Comparison of ENCODE assay signal across 1 cellular context in genomic region chr18:812123-812672, GRCh38.
TF ChIP-seq lines count a peak whose summit lies in the region.

TSS of gene YES1 (minus strand) at chr18:812242. CDS start at chr18:756827, 55,415 bp downstream.

TF ChIP-seq in HepG2, 621 proteins besides CTCF, POLR2A, EP300 and RAD21 (continued from another document and continues in another):
- TF ChIP-seq NFE2L1 (CRISPR knock-in tag; IDR thresholded peaks at IDR 0.05; ENCODE audit: borderline replicate concordance) (no peak), ARID2 (CRISPR knock-in tag; IDR thresholded peaks at IDR 0.05; ENCODE audit: borderline replicate concordance) (no peak), ZNF20 (CRISPR knock-in tag; IDR thresholded peaks at IDR 0.05) (no peak), ZNF564 (CRISPR knock-in tag; IDR thresholded peaks at IDR 0.05) (0 out of 2 replicates have a peak, but pooled peaks have one; percentile 50), ARNT2 (CRISPR knock-in tag; IDR thresholded peaks at IDR 0.05; ENCODE audit: low read depth) (no peak), TIGD3 (CRISPR knock-in tag; IDR thresholded peaks at IDR 0.05; ENCODE audit: borderline replicate concordance) (peak; percentile 26; the same call in 1 of the 2 replicates), HNRNPK (IDR thresholded peaks at IDR 0.05; ENCODE audit: low read depth, low read length, poor library complexity, severe bottlenecking) (peak; percentile 72), KLF12 (CRISPR knock-in tag; IDR thresholded peaks at IDR 0.05; ENCODE audit: borderline replicate concordance) (peak; percentile 30; the same call in 1 of the 2 replicates), ZNF101 (CRISPR knock-in tag; IDR thresholded peaks at IDR 0.05; ENCODE audit: borderline replicate concordance, low read depth) (no peak; the same call in 1 of the 2 replicates), FOXK2 (IDR thresholded peaks at IDR 0.05) (no peak), HOXA5 (CRISPR knock-in tag; IDR thresholded peaks at IDR 0.05) (peak; percentile 72), ZNF891 (CRISPR knock-in tag; IDR thresholded peaks at IDR 0.05) (no peak), ZNF253 (CRISPR knock-in tag; IDR thresholded peaks at IDR 0.05; ENCODE audit: borderline replicate concordance) (no peak), HNF4G (IDR thresholded peaks at IDR 0.05; ENCODE audit: borderline replicate concordance, low read depth, low read length) (peak; percentile 2; the same call in 1 of the 2 replicates), HNF4G (CRISPR knock-in tag; IDR thresholded peaks at IDR 0.05; ENCODE audit: borderline replicate concordance, low read depth) (no peak), ZMAT3 (CRISPR knock-in tag; conservative IDR thresholded peaks at IDR 0.05) (peak; percentile 64; the same call in 1 of the 2 replicates), ZFP62 (CRISPR knock-in tag; IDR thresholded peaks at IDR 0.05) (no peak), ZNF224 (CRISPR knock-in tag; IDR thresholded peaks at IDR 0.05) (no peak), THAP9 (CRISPR knock-in tag; IDR thresholded peaks at IDR 0.05; ENCODE audit: borderline replicate concordance) (peak; percentile 89), BCL3 (CRISPR knock-in tag; IDR thresholded peaks at IDR 0.05) (0 out of 2 replicates have a peak, but pooled peaks have one; percentile 61), ZSCAN29 (CRISPR knock-in tag; conservative IDR thresholded peaks at IDR 0.05) (no peak), TARDBP (CRISPR knock-in tag; IDR thresholded peaks at IDR 0.05) (no peak), REL (CRISPR knock-in tag; conservative IDR thresholded peaks at IDR 0.05) (0 out of 2 replicates have a peak, but pooled peaks have one; percentile 0), ZBED4 (CRISPR knock-in tag; IDR thresholded peaks at IDR 0.05; ENCODE audit: borderline replicate concordance) (peak; percentile 63; the same call in 1 of the 2 replicates), MXD1 (CRISPR knock-in tag; IDR thresholded peaks at IDR 0.05) (0 out of 2 replicates have a peak, but pooled peaks have one; percentile 27), KAT7 (CRISPR knock-in tag; IDR thresholded peaks at IDR 0.05; ENCODE audit: borderline replicate concordance) (peak; percentile 22; the same call in 1 of the 2 replicates), NFKB2 (CRISPR knock-in tag; IDR thresholded peaks at IDR 0.05; ENCODE audit: borderline replicate concordance) (0 out of 2 replicates have a peak, but pooled peaks have one; percentile 67)
- TF ChIP-seq, protein P1, sequence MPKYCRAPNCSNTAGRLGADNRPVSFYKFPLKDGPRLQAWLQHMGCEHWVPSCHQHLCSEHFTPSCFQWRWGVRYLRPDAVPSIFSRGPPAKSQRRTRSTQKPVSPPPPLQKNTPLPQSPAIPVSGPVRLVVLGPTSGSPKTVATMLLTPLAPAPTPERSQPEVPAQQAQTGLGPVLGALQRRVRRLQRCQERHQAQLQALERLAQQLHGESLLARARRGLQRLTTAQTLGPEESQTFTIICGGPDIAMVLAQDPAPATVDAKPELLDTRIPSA (CRISPR knock-in tag; IDR thresholded peaks at IDR 0.05; ENCODE audit: borderline replicate concordance): 0 out of 2 replicates have a peak, but pooled peaks have one; percentile 21
- TF ChIP-seq, protein P2, sequence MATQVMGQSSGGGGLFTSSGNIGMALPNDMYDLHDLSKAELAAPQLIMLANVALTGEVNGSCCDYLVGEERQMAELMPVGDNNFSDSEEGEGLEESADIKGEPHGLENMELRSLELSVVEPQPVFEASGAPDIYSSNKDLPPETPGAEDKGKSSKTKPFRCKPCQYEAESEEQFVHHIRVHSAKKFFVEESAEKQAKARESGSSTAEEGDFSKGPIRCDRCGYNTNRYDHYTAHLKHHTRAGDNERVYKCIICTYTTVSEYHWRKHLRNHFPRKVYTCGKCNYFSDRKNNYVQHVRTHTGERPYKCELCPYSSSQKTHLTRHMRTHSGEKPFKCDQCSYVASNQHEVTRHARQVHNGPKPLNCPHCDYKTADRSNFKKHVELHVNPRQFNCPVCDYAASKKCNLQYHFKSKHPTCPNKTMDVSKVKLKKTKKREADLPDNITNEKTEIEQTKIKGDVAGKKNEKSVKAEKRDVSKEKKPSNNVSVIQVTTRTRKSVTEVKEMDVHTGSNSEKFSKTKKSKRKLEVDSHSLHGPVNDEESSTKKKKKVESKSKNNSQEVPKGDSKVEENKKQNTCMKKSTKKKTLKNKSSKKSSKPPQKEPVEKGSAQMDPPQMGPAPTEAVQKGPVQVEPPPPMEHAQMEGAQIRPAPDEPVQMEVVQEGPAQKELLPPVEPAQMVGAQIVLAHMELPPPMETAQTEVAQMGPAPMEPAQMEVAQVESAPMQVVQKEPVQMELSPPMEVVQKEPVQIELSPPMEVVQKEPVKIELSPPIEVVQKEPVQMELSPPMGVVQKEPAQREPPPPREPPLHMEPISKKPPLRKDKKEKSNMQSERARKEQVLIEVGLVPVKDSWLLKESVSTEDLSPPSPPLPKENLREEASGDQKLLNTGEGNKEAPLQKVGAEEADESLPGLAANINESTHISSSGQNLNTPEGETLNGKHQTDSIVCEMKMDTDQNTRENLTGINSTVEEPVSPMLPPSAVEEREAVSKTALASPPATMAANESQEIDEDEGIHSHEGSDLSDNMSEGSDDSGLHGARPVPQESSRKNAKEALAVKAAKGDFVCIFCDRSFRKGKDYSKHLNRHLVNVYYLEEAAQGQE (IDR thresholded peaks at IDR 0.05; ENCODE audit: borderline replicate concordance in 1 of 2, low read depth in 1 of 2, low read length in 2 of 2): 0 out of 4 replicates have a peak, but pooled peaks of 1 of the 2 experiments have one; percentile 25
- TF ChIP-seq, protein P3, sequence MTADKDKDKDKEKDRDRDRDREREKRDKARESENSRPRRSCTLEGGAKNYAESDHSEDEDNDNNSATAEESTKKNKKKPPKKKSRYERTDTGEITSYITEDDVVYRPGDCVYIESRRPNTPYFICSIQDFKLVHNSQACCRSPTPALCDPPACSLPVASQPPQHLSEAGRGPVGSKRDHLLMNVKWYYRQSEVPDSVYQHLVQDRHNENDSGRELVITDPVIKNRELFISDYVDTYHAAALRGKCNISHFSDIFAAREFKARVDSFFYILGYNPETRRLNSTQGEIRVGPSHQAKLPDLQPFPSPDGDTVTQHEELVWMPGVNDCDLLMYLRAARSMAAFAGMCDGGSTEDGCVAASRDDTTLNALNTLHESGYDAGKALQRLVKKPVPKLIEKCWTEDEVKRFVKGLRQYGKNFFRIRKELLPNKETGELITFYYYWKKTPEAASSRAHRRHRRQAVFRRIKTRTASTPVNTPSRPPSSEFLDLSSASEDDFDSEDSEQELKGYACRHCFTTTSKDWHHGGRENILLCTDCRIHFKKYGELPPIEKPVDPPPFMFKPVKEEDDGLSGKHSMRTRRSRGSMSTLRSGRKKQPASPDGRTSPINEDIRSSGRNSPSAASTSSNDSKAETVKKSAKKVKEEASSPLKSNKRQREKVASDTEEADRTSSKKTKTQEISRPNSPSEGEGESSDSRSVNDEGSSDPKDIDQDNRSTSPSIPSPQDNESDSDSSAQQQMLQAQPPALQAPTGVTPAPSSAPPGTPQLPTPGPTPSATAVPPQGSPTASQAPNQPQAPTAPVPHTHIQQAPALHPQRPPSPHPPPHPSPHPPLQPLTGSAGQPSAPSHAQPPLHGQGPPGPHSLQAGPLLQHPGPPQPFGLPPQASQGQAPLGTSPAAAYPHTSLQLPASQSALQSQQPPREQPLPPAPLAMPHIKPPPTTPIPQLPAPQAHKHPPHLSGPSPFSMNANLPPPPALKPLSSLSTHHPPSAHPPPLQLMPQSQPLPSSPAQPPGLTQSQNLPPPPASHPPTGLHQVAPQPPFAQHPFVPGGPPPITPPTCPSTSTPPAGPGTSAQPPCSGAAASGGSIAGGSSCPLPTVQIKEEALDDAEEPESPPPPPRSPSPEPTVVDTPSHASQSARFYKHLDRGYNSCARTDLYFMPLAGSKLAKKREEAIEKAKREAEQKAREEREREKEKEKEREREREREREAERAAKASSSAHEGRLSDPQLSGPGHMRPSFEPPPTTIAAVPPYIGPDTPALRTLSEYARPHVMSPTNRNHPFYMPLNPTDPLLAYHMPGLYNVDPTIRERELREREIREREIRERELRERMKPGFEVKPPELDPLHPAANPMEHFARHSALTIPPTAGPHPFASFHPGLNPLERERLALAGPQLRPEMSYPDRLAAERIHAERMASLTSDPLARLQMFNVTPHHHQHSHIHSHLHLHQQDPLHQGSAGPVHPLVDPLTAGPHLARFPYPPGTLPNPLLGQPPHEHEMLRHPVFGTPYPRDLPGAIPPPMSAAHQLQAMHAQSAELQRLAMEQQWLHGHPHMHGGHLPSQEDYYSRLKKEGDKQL (CRISPR knock-in tag; IDR thresholded peaks at IDR 0.05; ENCODE audit: low read depth): no peak
- TF ChIP-seq, protein P4, sequence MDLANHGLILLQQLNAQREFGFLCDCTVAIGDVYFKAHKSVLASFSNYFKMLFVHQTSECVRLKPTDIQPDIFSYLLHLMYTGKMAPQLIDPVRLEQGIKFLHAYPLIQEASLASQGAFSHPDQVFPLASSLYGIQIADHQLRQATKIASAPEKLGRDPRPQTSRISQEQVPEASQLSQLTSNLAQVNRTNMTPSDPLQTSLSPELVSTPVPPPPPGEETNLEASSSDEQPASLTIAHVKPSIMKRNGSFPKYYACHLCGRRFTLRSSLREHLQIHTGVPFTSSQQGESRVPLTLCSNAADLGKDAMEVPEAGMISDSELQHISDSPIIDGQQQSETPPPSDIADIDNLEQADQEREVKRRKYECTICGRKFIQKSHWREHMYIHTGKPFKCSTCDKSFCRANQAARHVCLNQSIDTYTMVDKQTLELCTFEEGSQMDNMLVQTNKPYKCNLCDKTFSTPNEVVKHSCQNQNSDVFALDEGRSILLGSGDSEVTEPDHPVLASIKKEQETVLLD (CRISPR knock-in tag; IDR thresholded peaks at IDR 0.05; ENCODE audit: low read depth): peak; percentile 97
- TF ChIP-seq, protein P5, sequence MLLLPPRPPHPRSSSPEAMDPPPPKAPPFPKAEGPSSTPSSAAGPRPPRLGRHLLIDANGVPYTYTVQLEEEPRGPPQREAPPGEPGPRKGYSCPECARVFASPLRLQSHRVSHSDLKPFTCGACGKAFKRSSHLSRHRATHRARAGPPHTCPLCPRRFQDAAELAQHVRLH (CRISPR knock-in tag; IDR thresholded peaks at IDR 0.05; ENCODE audit: borderline replicate concordance, low read depth): no peak
